ENCODE assay signal across 21 cellular contexts in the genomic region with DNA sequence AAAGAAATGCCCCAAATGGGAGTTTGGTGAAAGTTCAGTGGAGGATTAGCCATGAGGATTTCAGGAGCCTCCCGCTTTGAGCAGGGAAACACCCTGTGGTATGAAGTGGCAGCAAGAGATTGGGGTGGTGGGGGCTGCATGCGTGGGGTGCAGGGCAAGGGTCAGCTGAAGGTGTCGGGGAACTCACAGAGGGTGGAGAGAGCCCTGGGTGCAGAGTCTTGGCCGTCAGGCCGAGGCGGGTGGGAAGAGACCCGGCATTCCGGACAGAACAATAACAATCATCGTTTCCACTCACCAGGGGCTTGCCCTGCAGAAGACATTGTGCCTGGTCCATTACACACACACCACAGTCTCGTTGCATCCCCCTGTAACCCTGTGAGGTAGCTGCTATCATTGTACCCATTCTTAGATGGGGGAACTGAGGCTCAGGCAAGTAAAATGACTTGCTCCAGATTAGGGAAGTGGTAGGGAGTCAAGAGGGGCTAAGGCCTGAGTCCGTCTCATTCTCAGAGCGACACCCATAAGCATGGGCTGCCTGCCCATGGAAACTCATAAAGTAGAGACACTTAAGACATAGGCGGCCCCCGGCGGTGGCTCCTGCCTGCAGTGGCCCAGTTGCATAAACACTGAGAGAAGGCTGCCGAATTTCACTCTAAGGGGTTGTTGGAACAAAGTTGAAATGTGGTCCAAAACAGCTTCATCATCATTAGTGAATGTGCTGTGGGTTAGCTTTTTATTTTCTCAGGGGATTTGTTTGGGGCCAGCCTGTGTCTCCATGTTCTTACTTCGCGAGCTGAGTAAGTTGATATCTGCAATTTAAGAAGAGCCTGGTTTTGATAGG.
DNase-seq lines count a peak whose midpoint lies in the region; ATAC-seq, FAIRE-seq and TF ChIP-seq lines count a peak whose summit lies in the region.
"Had no signal": no experiment of that assay in that cellular context is flagged by ENCODE, and none has a peak within 500 bp of the region (broad histone marks: within the 10 kb centered on the region; RNA-seq: fewer than 3 reads in every experiment).

No MANE protein-coding gene starts in this region.

- peaks cover 76% of the 10 kb centered on the region for H3K79me2 ChIP-seq in K562 (ENCODE audit: control insufficient read depth, insufficient read depth, low read length)

- peaks cover 17% of the 10 kb centered on the region for H3K4me1 Mint-ChIP-seq in activated T-cell treated with anti-CD3 and anti-CD28 coated beads, Interleukin-2, amount 50 U/mL, for 24 hours (ENCODE audit: low read depth)
- H3K4me1 Mint-ChIP-seq in activated T-cell treated with anti-CD3 and anti-CD28 coated beads, Interleukin-2, amount 50 U/mL, for 72 hours (ENCODE audit: low read depth): peaks cover 14% of the 10 kb centered on the region

- WGBS in K562 (ENCODE audit: insufficient coverage, low coverage, missing lambda C conversion rate): 77% methylated on average over 18 of the region's 18 CpGs
- WGBS in suprapubic skin: 83% methylated on average over 18 of the region's 18 CpGs

- in situ Hi-C loops in K562 (cut with MboI): no loop called here

- H3K27ac Mint-ChIP-seq in activated T-cell treated with anti-CD3 and anti-CD28 coated beads, Interleukin-2, amount 50 U/mL, for 24 hours: peak overlapping the region; percentile 13
- no peak overlapping the region for H3K27ac Mint-ChIP-seq in activated T-cell treated with anti-CD3 and anti-CD28 coated beads, Interleukin-2, amount 50 U/mL, for 72 hours

- no peak overlapping the region for H3K4me3 ChIP-seq in K562
- H3K4me3 ChIP-seq in suprapubic skin: no peak overlapping the region
- H3K4me3 ChIP-seq: body of pancreas, gastroesophageal sphincter, stomach had no signal

- H4K20me1 ChIP-seq in K562 (replicated peaks; ENCODE audit: control insufficient read depth, insufficient read depth, low read length): peaks cover 20% of the 10 kb centered on the region

- intact Hi-C loops in K562 (cut with micrococcal nuclease): loop anchor here (5.0 kb wide), 1 partner anchor 136 kb away; no protein-coding TSS in a partner anchor

- no peaks in the 10 kb centered on the region for H3K9me1 ChIP-seq in K562 (ENCODE audit: control insufficient read depth, insufficient read depth, low read length)

- no peak overlapping the region for H3K27ac ChIP-seq in K562 (ENCODE audit: extremely low read depth, low read depth, low read length)
- H3K27ac ChIP-seq in suprapubic skin: peak overlapping the region; percentile 20
- H3K27ac ChIP-seq: body of pancreas, gastroesophageal sphincter, stomach had no signal

- H3K9me3 ChIP-seq in K562 (replicated peaks; ENCODE audit: control insufficient read depth, insufficient read depth, low read depth, low read length) (no peaks in the 10 kb centered on the region), suprapubic skin (no peaks in the 10 kb centered on the region)
- H3K9me3 ChIP-seq: body of pancreas, gastroesophageal sphincter, stomach had no signal

- no peak for DNase-seq in activated T-cell treated with anti-CD3 and anti-CD28 coated beads, Interleukin-2, amount 50 U/mL, for 24 hours
- DNase-seq in activated T-cell treated with anti-CD3 and anti-CD28 coated beads, Interleukin-2, amount 50 U/mL, for 72 hours: no peak
- DNase-seq in K562 (ENCODE audit: extremely low read depth in 1 of 4, low spot score in 3 of 4) (peak in 1 of 4 experiments; percentile 47), left kidney (ENCODE audit: low read depth, low spot score) (peak; percentile 28), suprapubic skin (ENCODE audit: low spot score in 2 of 2) (no peak), C1 segment of cervical spinal cord (lab: John Stamatoyannopoulos, UW) (no peak), SKM-1 treated with dmso at 0.1 percent for 144 hours (lab: John Stamatoyannopoulos, UW; ENCODE audit: unreplicated experiment) (no peak), DMS79 (lab: John Stamatoyannopoulos, UW) (no peak)
- DNase-seq: activated CD8-positive, alpha-beta T cell treated with anti-CD3 and anti-CD28 coated beads for 36 hours; activated effector memory CD4-positive, alpha-beta T cell treated with Interleukin-2 at 50 U/mL for 16 hours; body of pancreas; COR-L47; effector CD8-positive, alpha-beta T cell; Kasumi-1; kidney glomerular epithelial cell; NCI-H2029; NCI-H748 treated with DMSO at 0.1 percent for 48 hours; SHP77; stomach had no signal

- H3K4me3 Mint-ChIP-seq in activated T-cell treated with anti-CD3 and anti-CD28 coated beads, Interleukin-2, amount 50 U/mL, for 24 hours: no peak overlapping the region
- H3K4me3 Mint-ChIP-seq in activated T-cell treated with anti-CD3 and anti-CD28 coated beads, Interleukin-2, amount 50 U/mL, for 72 hours: no peak overlapping the region
- H3K4me3 Mint-ChIP-seq: activated CD8-positive, alpha-beta T cell treated with anti-CD3 and anti-CD28 coated beads for 36 hours had no signal

- no peak overlapping the region for H3K9ac ChIP-seq in K562 (ENCODE audit: insufficient read depth in 1 of 2, low read depth in 2 of 2, low read length in 2 of 2)

- H3K27me3 ChIP-seq in K562 (ENCODE audit: control insufficient read depth in 2 of 2, insufficient read depth in 2 of 2, low read length in 2 of 2) (no peaks in the 10 kb centered on the region), suprapubic skin (no peaks in the 10 kb centered on the region)
- H3K27me3 ChIP-seq: body of pancreas, gastroesophageal sphincter, stomach had no signal

- TF ChIP-seq POLR2A in K562 (conservative IDR thresholded peaks at IDR 0.05) (no peak), suprapubic skin (IDR thresholded peaks at IDR 0.05) (no peak)

- H3K36me3 ChIP-seq in K562 (ENCODE audit: control insufficient read depth, insufficient read depth, low read length) (peaks cover 9% of the 10 kb centered on the region; the same call in 1 of the 3 replicates), suprapubic skin (no peaks in the 10 kb centered on the region)
- H3K36me3 ChIP-seq: gastroesophageal sphincter, stomach had no signal

- peaks cover 8% of the 10 kb centered on the region for H3K36me3 Mint-ChIP-seq in activated T-cell treated with anti-CD3 and anti-CD28 coated beads, Interleukin-2, amount 50 U/mL, for 24 hours (ENCODE audit: low read depth)
- no peaks in the 10 kb centered on the region for H3K36me3 Mint-ChIP-seq in activated T-cell treated with anti-CD3 and anti-CD28 coated beads, Interleukin-2, amount 50 U/mL, for 72 hours (ENCODE audit: insufficient read depth in 2 of 2)

- POLR2A ChIA-PET in K562 (lab: Yijun Ruan, JAX): interaction anchor here (0.6 to 3.4 kb wide), 3 partner anchors 11 to 98 kb away, joined by 3 to 16 read pairs (median 3); no protein-coding TSS in a partner anchor

- H3K27me3 Mint-ChIP-seq in activated T-cell treated with anti-CD3 and anti-CD28 coated beads, Interleukin-2, amount 50 U/mL, for 24 hours: no peaks in the 10 kb centered on the region
- no peaks in the 10 kb centered on the region for H3K27me3 Mint-ChIP-seq in activated T-cell treated with anti-CD3 and anti-CD28 coated beads, Interleukin-2, amount 50 U/mL, for 72 hours (ENCODE audit: low read depth)
- H3K27me3 Mint-ChIP-seq: activated CD8-positive, alpha-beta T cell treated with anti-CD3 and anti-CD28 coated beads for 36 hours had no signal

- CTCF ChIA-PET in K562 (lab: Yijun Ruan, JAX; ENCODE audit: low intra/inter-chr PET ratio): interaction anchor here (1.0 to 1.2 kb wide), 2 partner anchors 135 to 172 kb away, joined by 4 read pairs; no protein-coding TSS in a partner anchor

- H2AFZ ChIP-seq in K562 (ENCODE audit: low read depth, low read length): no peak overlapping the region

- TF ChIP-seq CTCF in K562 (IDR thresholded peaks at IDR 0.05 in 2 of 3, conservative IDR thresholded peaks at IDR 0.05 in 1 of 3; ENCODE audit: insufficient read depth in 2 of 3, low read depth in 1 of 3, low read length in 3 of 3) (peak; percentile 16 to 49 (median 44); a peak in 3 of 6 replicates), suprapubic skin (IDR thresholded peaks at IDR 0.05) (no peak)

- no TSS peak for BruUV-seq in K562 (replicated peaks; lab: Mats Ljungman, UMichigan)

- no peak for ATAC-seq in activated T-cell treated with anti-CD3 and anti-CD28 coated beads, Interleukin-2, amount 50 U/mL, for 72 hours (replicated peaks in 1 of 2)
- ATAC-seq in K562: peak; percentile 75
- ATAC-seq: activated CD8-positive, alpha-beta T cell treated with anti-CD3 and anti-CD28 coated beads for 36 hours; body of pancreas; gastroesophageal sphincter had no signal

- H3K9me3 Mint-ChIP-seq in activated T-cell treated with anti-CD3 and anti-CD28 coated beads, Interleukin-2, amount 50 U/mL, for 24 hours: no peaks in the 10 kb centered on the region
- no peaks in the 10 kb centered on the region for H3K9me3 Mint-ChIP-seq in activated T-cell treated with anti-CD3 and anti-CD28 coated beads, Interleukin-2, amount 50 U/mL, for 72 hours
- H3K9me3 Mint-ChIP-seq: activated CD8-positive, alpha-beta T cell treated with anti-CD3 and anti-CD28 coated beads for 36 hours had no signal

- no peak for FAIRE-seq in K562 (lab: Jason Lieb, UNC)
- FAIRE-seq: H1 had no signal

- no peak overlapping the region for H3K4me2 ChIP-seq in K562 (ENCODE audit: insufficient read depth, low read length)

- TF ChIP-seq EP300 in K562 (IDR thresholded peaks at IDR 0.05; ENCODE audit: low read length): no peak
- TF ChIP-seq EP300 in suprapubic skin (IDR thresholded peaks at IDR 0.05): no peak

- TF ChIP-seq RAD21 in K562 (CRISPR knock-in tag; conservative IDR thresholded peaks at IDR 0.05 in 1 of 2, IDR thresholded peaks at IDR 0.05 in 1 of 2): peak; percentile 26 to 49; a peak in 3 of 4 replicates

- H3K4me1 ChIP-seq in K562 (replicated peaks in 1 of 2; ENCODE audit: control insufficient read depth in 2 of 2, insufficient read depth in 2 of 2, low read length in 2 of 2): peaks cover 0 to 15% of the 10 kb centered on the region in 2 experiments; a peak in 3 of 5 replicates
- peaks cover 27% of the 10 kb centered on the region for H3K4me1 ChIP-seq in suprapubic skin

TF ChIP-seq in K562, 482 proteins besides CTCF, POLR2A, EP300 and RAD21 (continues in another document):
- TF ChIP-seq ZNF324 (CRISPR knock-in tag; IDR thresholded peaks at IDR 0.05): no peak
- peak; percentile 74 for TF ChIP-seq SPI1 (IDR thresholded peaks at IDR 0.05; ENCODE audit: borderline replicate concordance, low read depth, low read length)

Comparison
In these comparisons a context has a peak if more than half of its experiments do, and no peak if none do; other contexts are left out.
1. CTCF ChIP-seq: peak in K562 (3 of 3); none in suprapubic skin (0 of 2).